ENCODE assay signal across 6 cellular contexts in genomic region chr17:53919356-53919755, GRCh38.
"Had no signal": no experiment of that assay in that cellular context is flagged by ENCODE, and none has a peak within 500 bp of the region (broad histone marks: within the 10 kb centered on the region; RNA-seq: fewer than 3 reads in every experiment).

No MANE protein-coding gene starts in this region.

- DNase-seq: GM23248, GOT3, H7, HFFc6, IMR-90, KG1 had no signal
